ENCODE assay signal across 23 cellular contexts in the genomic region with DNA sequence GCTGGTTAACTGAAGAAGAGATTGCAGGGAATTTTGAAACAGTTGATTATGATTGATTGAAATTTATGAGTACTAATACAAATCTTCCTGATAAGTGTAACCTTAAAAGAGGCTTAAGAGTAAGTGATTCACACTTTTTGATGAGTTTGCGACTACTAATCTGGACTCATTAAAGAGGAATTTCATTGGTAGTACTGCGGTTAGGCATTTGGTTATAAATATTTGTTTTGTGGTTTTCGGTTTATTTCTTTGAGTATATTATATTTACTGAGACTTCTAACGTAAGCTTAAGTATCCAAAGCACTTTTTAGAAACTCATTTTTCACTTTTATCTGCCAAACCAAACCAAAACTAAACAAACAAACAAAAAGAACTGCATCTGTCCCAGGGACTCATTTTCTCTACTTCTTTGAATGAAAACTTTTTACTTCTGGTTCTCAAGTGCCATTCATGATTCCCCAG. TPM values are rescaled to one million over a fixed set of nuclear protein-coding genes. Genes with fewer than 3 reads are reported as not detected.
DNase-seq lines count a peak whose midpoint lies in the region; ATAC-seq, FAIRE-seq and TF ChIP-seq lines count a peak whose summit lies in the region.
"Had no signal": no experiment of that assay in that cellular context is flagged by ENCODE, and none has a peak within 500 bp of the region (broad histone marks: within the 10 kb centered on the region; RNA-seq: fewer than 3 reads in every experiment).

No MANE protein-coding gene starts in this region.

- H3K9ac ChIP-seq in IMR-90 (ENCODE audit: low read depth, low read length), result no peak overlapping the region

- CTCF ChIA-PET in IMR-90 (lab: Yijun Ruan, JAX), result interaction anchor here (0.6 to 1.1 kb wide), 3 partner anchors 21 to 158 kb away, joined by 5 read pairs; no protein-coding TSS in a partner anchor

- dilution Hi-C loops in IMR-90 (cut with HindIII; ENCODE audit: low sequenced_read_pairs, unreplicated experiment), result no loop called here

- no peaks in the 10 kb centered on the region for H3K79me1 ChIP-seq in IMR-90 (ENCODE audit: low read depth in 1 of 2, low read length in 2 of 2)

- H4K20me1 ChIP-seq in IMR-90 (ENCODE audit: insufficient read depth, low read length), result peaks cover 3% of the 10 kb centered on the region; the same call in 1 of the 2 replicates

- H2AK9ac ChIP-seq in IMR-90 (replicated peaks; ENCODE audit: low read depth, low read length, poor library complexity), result no peak overlapping the region

- no peak overlapping the region for H4K5ac ChIP-seq in IMR-90 (ENCODE audit: low read depth, low read length)

- TF ChIP-seq CTCF in IMR-90 (conservative IDR thresholded peaks at IDR 0.05; ENCODE audit: low read depth, low read length) (no peak), bronchial epithelial cell (IDR thresholded peaks at IDR 0.05; ENCODE audit: insufficient read depth, low read length, severe bottlenecking) (no peak), omental fat pad (IDR thresholded peaks at IDR 0.05) (no peak), breast epithelium (IDR thresholded peaks at IDR 0.05) (no peak)

- no peak overlapping the region for H2BK120ac ChIP-seq in IMR-90 (ENCODE audit: low read depth, low read length)

- DNase-seq in EH (ENCODE audit: low read depth), result peak; percentile 75
- DNase-seq in IMR-90, result peak; percentile 71
- DNase-seq in bronchial epithelial cell (ENCODE audit: low read depth), result peak; percentile 92
- no peak for DNase-seq in omental fat pad (ENCODE audit: low spot score)
- no peak for DNase-seq in activated CD8-positive, alpha-beta memory T cell treated with anti-CD3 and anti-CD28 coated beads, Interleukin-2, amount 50 U/mL, for 48 hours
- DNase-seq in breast epithelium (ENCODE audit: low spot score in 2 of 2), result no peak
- DNase-seq: activated CD4-positive, alpha-beta T cell treated with anti-CD3 and anti-CD28 coated beads, Interleukin-2, amount 50 U/mL, for 48 hours; activated naive CD4-positive, alpha-beta T cell treated with Interleukin-2 at 50 U/mL for 16 hours; body of pancreas; CD4-positive, alpha-beta memory T cell; left ventricle myocardium superior; MG63; nucleus accumbens; stimulated activated CD4-positive, alpha-beta T cell treated with anti-CD3 and anti-CD28 coated beads, Interleukin-1b, Interleukin-23, amount 100 ng/mL, for 48 hours; stimulated activated naive CD8-positive, alpha-beta T cell treated with anti-CD3 and anti-CD28 coated beads, Interleukin-15, Interleukin-2, amounts not matched to agents 100 U/mL and 50 U/mL, for 24 hours; T-cell had no signal

- no peak overlapping the region for H3K27ac ChIP-seq in IMR-90 (ENCODE audit: insufficient read depth, low read length)
- H3K27ac ChIP-seq in breast epithelium, result no peak overlapping the region
- H3K27ac ChIP-seq: body of pancreas, coronary artery, VCaP had no signal

- H3K18ac ChIP-seq in IMR-90 (ENCODE audit: low read depth, low read length), result no peak overlapping the region

- H3K56ac ChIP-seq in IMR-90 (ENCODE audit: extremely low read depth, insufficient read depth, low read length), result no peak overlapping the region

- POLR2A ChIA-PET in IMR-90 (lab: Charles Lee; ENCODE audit: unreplicated experiment), result no interaction called here

- no peak overlapping the region for H2BK20ac ChIP-seq in IMR-90 (ENCODE audit: low read depth, low read length)

- H3K9me3 ChIP-seq in IMR-90 (ENCODE audit: control insufficient read depth, insufficient read depth, low read length), result no peaks in the 10 kb centered on the region
- H3K9me3 ChIP-seq in breast epithelium, result no peaks in the 10 kb centered on the region
- H3K9me3 ChIP-seq: body of pancreas, MG63 had no signal

- no peak overlapping the region for H4K91ac ChIP-seq in IMR-90 (ENCODE audit: insufficient read depth, low read depth, low read length)

- no peak overlapping the region for H2AK5ac ChIP-seq in IMR-90 (ENCODE audit: low read depth, low read length)

- no peak overlapping the region for H2AFZ ChIP-seq in IMR-90 (replicated peaks; ENCODE audit: low read length, poor library complexity)

- H3K14ac ChIP-seq in IMR-90 (replicated peaks; ENCODE audit: low read depth, low read length), result no peak overlapping the region

- H3K36me3 ChIP-seq in IMR-90 (ENCODE audit: control insufficient read depth, insufficient read depth, low read length), result 0 out of 2 replicates have a peak, but pooled peaks cover 2% of the 10 kb centered on the region
- no peaks in the 10 kb centered on the region for H3K36me3 ChIP-seq in bronchial epithelial cell (ENCODE audit: control insufficient read depth, insufficient read depth, low read length)
- no peaks in the 10 kb centered on the region for H3K36me3 ChIP-seq in breast epithelium
- H3K36me3 ChIP-seq: MG63 had no signal

- H3K4me3 ChIP-seq in IMR-90 (ENCODE audit: insufficient read depth, low read depth, low read length) (no peak overlapping the region), bronchial epithelial cell (ENCODE audit: low read depth, low read length) (no peak overlapping the region), breast epithelium (no peak overlapping the region)
- H3K4me3 ChIP-seq: body of pancreas, coronary artery, MG63 had no signal

- no peak for TF ChIP-seq POLR2A in IMR-90 (IDR thresholded peaks at IDR 0.05; ENCODE audit: low read depth, low read length)
- TF ChIP-seq POLR2A in breast epithelium (IDR thresholded peaks at IDR 0.05), result no peak

- H3K4me1 ChIP-seq in IMR-90 (ENCODE audit: control insufficient read depth, insufficient read depth, low read length) (no peaks in the 10 kb centered on the region), breast epithelium (no peaks in the 10 kb centered on the region)
- H3K4me1 ChIP-seq: body of pancreas had no signal

- no peak overlapping the region for H3K23ac ChIP-seq in IMR-90 (ENCODE audit: low read depth, low read length)

- FAIRE-seq in bronchial epithelial cell (lab: Jason Lieb, UNC), result no peak
- FAIRE-seq: endothelial cell of umbilical vein, HepG2 had no signal

- no TSS peak for BruUV-seq in IMR-90 (replicated peaks; lab: Mats Ljungman, UMichigan)

- H3K27me3 ChIP-seq in IMR-90 (ENCODE audit: control insufficient read depth, insufficient read depth, low read length), result peaks cover 19% of the 10 kb centered on the region
- peaks cover 22% of the 10 kb centered on the region for H3K27me3 ChIP-seq in bronchial epithelial cell (ENCODE audit: control insufficient read depth, insufficient read depth, low read length)
- no peaks in the 10 kb centered on the region for H3K27me3 ChIP-seq in breast epithelium
- H3K27me3 ChIP-seq: body of pancreas, MG63 had no signal

- no peak for TF ChIP-seq RAD21 in IMR-90 (IDR thresholded peaks at IDR 0.05; ENCODE audit: low read length)

- ATAC-seq in IMR-90 (ENCODE audit: low read depth) (peak; percentile 68), omental fat pad (ENCODE audit: low FRiP score) (peak; percentile 59), HG02642 (IDR thresholded peaks at IDR 0.05; ENCODE audit: poor library complexity, unreplicated experiment) (no peak), GM21515 (IDR thresholded peaks at IDR 0.05; ENCODE audit: unreplicated experiment) (no peak)
- ATAC-seq: body of pancreas; HepG2; left ventricle myocardium superior; sciatic nerve; stimulated activated naive CD8-positive, alpha-beta T cell treated with anti-CD3 and anti-CD28 coated beads, Interleukin-15, Interleukin-2, amounts not matched to agents 100 U/mL and 50 U/mL, for 24 hours; T-cell had no signal

- H4K8ac ChIP-seq in IMR-90 (ENCODE audit: low read depth in 2 of 2, low read length in 2 of 2), result no peak overlapping the region

- in situ Hi-C loops in IMR-90 (cut with MboI; ENCODE audit: low sequenced_read_pairs), result no loop called here

- peak overlapping the region; percentile 28; the same call in 1 of the 2 replicates for H3K4me2 ChIP-seq in IMR-90 (ENCODE audit: low read depth, low read length)

- WGBS in IMR-90 (ENCODE audit: extremely low coverage in 2 of 2, insufficient read length in 1 of 2), 2 experiments, result no CpG with 5 or more reads among the region's 4 CpGs

- no peaks in the 10 kb centered on the region for H3K9me1 ChIP-seq in IMR-90 (ENCODE audit: insufficient read depth, low read length)

- intact Hi-C loops in IMR-90 (cut with micrococcal nuclease), result no loop called here
- intact Hi-C loops in breast epithelium (cut with DNase I; ENCODE audit: low total_unique reads), result no loop called here

- no peak overlapping the region for H2BK15ac ChIP-seq in IMR-90 (ENCODE audit: low read depth, low read length)

- no peak overlapping the region for H2BK5ac ChIP-seq in IMR-90 (ENCODE audit: low read depth, low read length, poor library complexity, severe bottlenecking)

- H3K4ac ChIP-seq in IMR-90 (ENCODE audit: low read depth, low read length), result no peak overlapping the region

TF ChIP-seq in IMR-90, 13 proteins besides CTCF, POLR2A, EP300 and RAD21 (continues in another document):
- TF ChIP-seq FOS (IDR thresholded peaks at IDR 0.05; ENCODE audit: low read depth, low read length), result no peak
- no peak for TF ChIP-seq SMC3 (IDR thresholded peaks at IDR 0.05; ENCODE audit: low read depth, low read length)
- no peak for TF ChIP-seq MAZ (IDR thresholded peaks at IDR 0.05; ENCODE audit: borderline replicate concordance, low read depth, low read length)
- TF ChIP-seq NFE2L2 (IDR thresholded peaks at IDR 0.05; ENCODE audit: low read depth, low read length), result no peak
- TF ChIP-seq RFX5 (IDR thresholded peaks at IDR 0.05; ENCODE audit: low read depth, low read length), result no peak
- TF ChIP-seq, protein P1, sequence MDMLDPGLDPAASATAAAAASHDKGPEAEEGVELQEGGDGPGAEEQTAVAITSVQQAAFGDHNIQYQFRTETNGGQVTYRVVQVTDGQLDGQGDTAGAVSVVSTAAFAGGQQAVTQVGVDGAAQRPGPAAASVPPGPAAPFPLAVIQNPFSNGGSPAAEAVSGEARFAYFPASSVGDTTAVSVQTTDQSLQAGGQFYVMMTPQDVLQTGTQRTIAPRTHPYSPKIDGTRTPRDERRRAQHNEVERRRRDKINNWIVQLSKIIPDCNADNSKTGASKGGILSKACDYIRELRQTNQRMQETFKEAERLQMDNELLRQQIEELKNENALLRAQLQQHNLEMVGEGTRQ (IDR thresholded peaks at IDR 0.05; ENCODE audit: low read depth, low read length), result no peak

RNA-seq across cellular contexts. Expression of gene SLIT2, which starts 20.7 kb away (rescaled TPM):
- total RNA-seq in IMR-90 (2012; rRNA removed) (13.6 and 18.1 TPM in 2 replicates), bronchial epithelial cell (0.79 and 1.9 TPM in 2 replicates), omental fat pad (10 to 100 TPM; 13.4 to 45.6 (median 18.6) TPM), breast epithelium (10 to 100 TPM; 15.7 to 20.3 (median 15.8) TPM)
- polyA plus RNA-seq in IMR-90 (2012; rRNA removed), result 13.0 and 14.3 TPM in 2 replicates
- polyA plus RNA-seq in IMR-90 (2012; cell fraction: cytosol; rRNA removed), result 5.3 and 5.6 TPM in 2 replicates
- polyA plus RNA-seq in IMR-90 (2012; cell fraction: nucleus; rRNA removed; ENCODE audit: low replicate concordance), result 8.3 and 13.5 TPM in 2 replicates
- total RNA-seq: CD4-positive, alpha-beta memory T cell; HepG2 had no signal
- polyA plus RNA-seq: CD4-positive, alpha-beta memory T cell had no signal

Comparison
In these comparisons a context has a peak if more than half of its experiments do, and no peak if none do; other contexts are left out.
1. DNase-seq: peak in EH (single experiment), IMR-90 (single experiment) and bronchial epithelial cell (single experiment); none in omental fat pad (single experiment), activated CD8-positive, alpha-beta memory T cell treated with anti-CD3 and anti-CD28 coated beads, Interleukin-2, amount 50 U/mL, for 48 hours (single experiment) and breast epithelium (0 of 2).
2. ATAC-seq: peak in IMR-90 (single experiment) and omental fat pad (single experiment); none in HG02642 (single experiment) and GM21515 (single experiment).